ENCODE assay signal across 8 cellular contexts in genomic region chr11:124763156-124763947, GRCh38. TPM values are rescaled to one million over a fixed set of nuclear protein-coding genes. Genes with fewer than 3 reads are reported as not detected.
DNase-seq lines count a peak whose midpoint lies in the region; ATAC-seq and TF ChIP-seq lines count a peak whose summit lies in the region.

No MANE protein-coding gene starts in this region.

- peak overlapping the region; percentile 43 to 59 for H3K9ac ChIP-seq in duodenal mucosa (ENCODE audit: low read depth in 1 of 2, low read length in 2 of 2)

- H3K9me3 ChIP-seq in duodenal mucosa (ENCODE audit: control insufficient read depth in 1 of 2, low read length in 2 of 2) (no peaks in the 10 kb centered on the region), lung (ENCODE audit: control insufficient read depth in 2 of 2, insufficient read depth in 1 of 2, low read length in 1 of 2) (peaks cover 0 to 2% of the 10 kb centered on the region in 2 donors)

- no peak overlapping the region for H3K27ac ChIP-seq in duodenal mucosa (ENCODE audit: low read depth, low read length)
- peak overlapping the region in 1 of 2 donors; percentile 72 for H3K27ac ChIP-seq in lung (ENCODE audit: low read depth in 1 of 2, low read length in 1 of 2)

- peak; percentile 66 for DNase-seq in DMS79 (lab: John Stamatoyannopoulos, UW)
- DNase-seq in NCI-H69 (lab: John Stamatoyannopoulos, UW) = peak; percentile 82
- DNase-seq in activated CD4-positive, alpha-beta T cell treated with anti-CD3 and anti-CD28 coated beads, Interleukin-2, amount 50 U/mL, for 48 hours = peak; percentile 89 to 91
- DNase-seq in lung (ENCODE audit: low spot score) = peak; percentile 88
- peak; percentile 58 for DNase-seq in stimulated activated CD8-positive, alpha-beta memory T cell treated with anti-CD3 and anti-CD28 coated beads, Interleukin-12 subunit alpha, Interleukin-12 subunit beta, amount 100 ng/mL, for 24 hours (ENCODE audit: extremely low read depth)
- DNase-seq in mesenteric fat pad (ENCODE audit: low spot score) = no peak

- H3K36me3 ChIP-seq in duodenal mucosa (ENCODE audit: control insufficient read depth in 1 of 2, insufficient read depth in 2 of 2, low read length in 2 of 2) = peaks cover 0 to 5% of the 10 kb centered on the region in 2 donors
- peaks cover 2 to 6% of the 10 kb centered on the region in 2 donors for H3K36me3 ChIP-seq in lung (ENCODE audit: control insufficient read depth in 2 of 2, insufficient read depth in 2 of 2, low read length in 2 of 2)

- H3K4me3 ChIP-seq in duodenal mucosa (ENCODE audit: low read depth in 1 of 2, low read length in 2 of 2) = peak overlapping the region; percentile 77 to 89
- peak overlapping the region; percentile 56 for H3K4me3 ChIP-seq in lung

- WGBS in lung, 2 donors = 6 to 7% methylated on average over 21 of the region's 21 CpGs

- TF ChIP-seq CTCF in lung (IDR thresholded peaks at IDR 0.05; ENCODE audit: control extremely low read depth, extremely low read depth) = peak; percentile 71

- H3K27me3 ChIP-seq in duodenal mucosa (ENCODE audit: control insufficient read depth in 1 of 2, insufficient read depth in 2 of 2, low read length in 2 of 2) (peaks cover 14 to 33% of the 10 kb centered on the region in 2 donors), lung (ENCODE audit: control insufficient read depth, insufficient read depth) (no peaks in the 10 kb centered on the region)

- ATAC-seq in HG03025 (IDR thresholded peaks at IDR 0.05; ENCODE audit: low FRiP score, unreplicated experiment) = peak; percentile 24
- peak; percentile 43 for ATAC-seq in lung (ENCODE audit: insufficient read depth, low FRiP score)

- H3K4me1 ChIP-seq in duodenal mucosa (ENCODE audit: control insufficient read depth in 1 of 2, insufficient read depth in 2 of 2, low read length in 2 of 2) (peaks cover 32 to 33% of the 10 kb centered on the region in 2 donors), lung (ENCODE audit: control insufficient read depth in 2 of 2, insufficient read depth in 2 of 2, low read length in 2 of 2) (peaks cover 0 to 8% of the 10 kb centered on the region in 2 donors)

RNA-seq across cellular contexts. Expression of gene ESAM, which starts 1.3 kb away (rescaled TPM):
- total RNA-seq in lung (100 to 1,000 TPM; 122 to 142 TPM), mesenteric fat pad (84.0 TPM)
- 100 to 1,000 TPM in 1 of 2 donors, 10 to 100 TPM in 1; 77.7 to 139 TPM for polyA plus RNA-seq in lung

RNA-seq across cellular contexts. Expression of gene VSIG2, which starts 11.3 kb away (rescaled TPM):
- total RNA-seq in lung (10 to 100 TPM; 20.9 to 39.8 TPM), mesenteric fat pad (2.0 TPM)
- 10 to 100 TPM; 20.2 to 30.4 TPM for polyA plus RNA-seq in lung

RNA-seq across cellular contexts. Expression of gene NRGN, which starts 23.6 kb away (rescaled TPM):
- total RNA-seq in lung = 100 to 1,000 TPM in 1 of 2 donors, 10 to 100 TPM in 1; 27.2 to 117 TPM
- polyA plus RNA-seq in lung = 100 to 1,000 TPM in 1 of 2 donors, 10 to 100 TPM in 1; 58.5 to 250 TPM
- total RNA-seq in mesenteric fat pad = 4.0 TPM

RNA-seq across cellular contexts. Expression of gene MSANTD2, which starts 36.9 kb away (rescaled TPM):
- total RNA-seq in lung = 10 to 100 TPM; 15.0 to 33.6 TPM
- polyA plus RNA-seq in lung = 10 to 100 TPM in 1 of 2 donors, 1 to 10 TPM in 1; 3.9 to 16.4 TPM
- total RNA-seq in mesenteric fat pad = 11.3 TPM
